In genomic region chr4:85842540-85842939, GRCh38 we compare ENCODE assay signal across 10 cellular contexts.
DNase-seq lines count a peak whose midpoint lies in the region; ATAC-seq, FAIRE-seq and TF ChIP-seq lines count a peak whose summit lies in the region.
"Had no signal": no experiment of that assay in that cellular context is flagged by ENCODE, and none has a peak within 500 bp of the region (broad histone marks: within the 10 kb centered on the region; RNA-seq: fewer than 3 reads in every experiment).

No MANE protein-coding gene starts in this region.

- POLR2A ChIA-PET in HepG2 (lab: Yijun Ruan, JAX), result no interaction called here

- H3K27me3 ChIP-seq in right lobe of liver (no peaks in the 10 kb centered on the region), HepG2 (ENCODE audit: control insufficient read depth in 1 of 2, insufficient read depth in 2 of 2, low read length in 2 of 2) (no peaks in the 10 kb centered on the region), hepatocyte (no peaks in the 10 kb centered on the region)

- H3K4me1 ChIP-seq in right lobe of liver, result no peaks in the 10 kb centered on the region
- H3K4me1 ChIP-seq in HepG2 (ENCODE audit: insufficient read depth, low read length), result no peaks in the 10 kb centered on the region
- no peaks in the 10 kb centered on the region for H3K4me1 ChIP-seq in hepatocyte (ENCODE audit: insufficient read depth)

- peak in 3 of 4 donors; percentile 15 to 64 (median 45) for ATAC-seq in right lobe of liver
- ATAC-seq in HepG2, result no peak
- ATAC-seq in omental fat pad (ENCODE audit: low FRiP score), result no peak

- H3K9me3 ChIP-seq in right lobe of liver, result no peaks in the 10 kb centered on the region
- no peaks in the 10 kb centered on the region for H3K9me3 ChIP-seq in HepG2 (ENCODE audit: low read length)
- H3K9me3 ChIP-seq in hepatocyte (ENCODE audit: low read depth), result no peaks in the 10 kb centered on the region

- H3K36me3 ChIP-seq in right lobe of liver (no peaks in the 10 kb centered on the region), HepG2 (replicated peaks in 1 of 2; ENCODE audit: control insufficient read depth in 1 of 2, insufficient read depth in 2 of 2, low read length in 2 of 2) (no peaks in the 10 kb centered on the region), hepatocyte (replicated peaks; ENCODE audit: insufficient read depth, low read depth) (no peaks in the 10 kb centered on the region)

- H3K27ac ChIP-seq in right lobe of liver (no peak overlapping the region), HepG2 (ENCODE audit: extremely low read length, insufficient read depth, low read length) (no peak overlapping the region), hepatocyte (no peak overlapping the region)

- TF ChIP-seq POLR2A in right lobe of liver (IDR thresholded peaks at IDR 0.05) (no peak), HepG2 (IDR thresholded peaks at IDR 0.05; ENCODE audit: insufficient read depth in 1 of 2, low read depth in 2 of 2, low read length in 2 of 2) (no peak)

- TF ChIP-seq RAD21 in HepG2 (CRISPR knock-in tag; IDR thresholded peaks at IDR 0.05), result no peak

- BruUV-seq in HepG2 (replicated peaks; lab: Mats Ljungman, UMichigan), result no TSS peak

- H3K4me2 ChIP-seq in HepG2 (ENCODE audit: low read depth, low read length), result no peak overlapping the region
- H3K4me2 ChIP-seq in hepatocyte, result no peak overlapping the region

- TF ChIP-seq EP300 in HepG2 (IDR thresholded peaks at IDR 0.05; ENCODE audit: low read depth in 2 of 2, low read length in 2 of 2), result no peak
- no peak for TF ChIP-seq EP300 in HepG2 (CRISPR knock-in tag; IDR thresholded peaks at IDR 0.05; ENCODE audit: borderline replicate concordance)

- no peaks in the 10 kb centered on the region for H3K9me2 ChIP-seq in hepatocyte (replicated peaks; ENCODE audit: insufficient read depth)

- CTCF ChIA-PET in HepG2 (lab: Yijun Ruan, JAX; ENCODE audit: low intra/inter-chr PET ratio, low total read pairs), result no interaction called here

- H2AFZ ChIP-seq in HepG2 (ENCODE audit: low read length) (no peak overlapping the region), hepatocyte (no peak overlapping the region)

- no peaks in the 10 kb centered on the region for H4K20me1 ChIP-seq in HepG2 (ENCODE audit: insufficient read depth, low read length)
- H4K20me1 ChIP-seq in hepatocyte (ENCODE audit: insufficient read depth, poor library complexity, severe bottlenecking), result no peaks in the 10 kb centered on the region

- TF ChIP-seq CTCF in right lobe of liver (IDR thresholded peaks at IDR 0.05), result no peak
- no peak for TF ChIP-seq CTCF in HepG2 (CRISPR knock-in tag; IDR thresholded peaks at IDR 0.05)
- no peak for TF ChIP-seq CTCF in hepatocyte (IDR thresholded peaks at IDR 0.05; ENCODE audit: poor library complexity)
- TF ChIP-seq CTCF in omental fat pad (IDR thresholded peaks at IDR 0.05), result no peak

- intact Hi-C loops in right lobe of liver (cut with DNase I), result no loop called here
- intact Hi-C loops in HepG2 (cut with micrococcal nuclease; ENCODE audit: unreplicated experiment), result no loop called here

- in situ Hi-C loops in HepG2 (cut with HindIII; ENCODE audit: extremely low pct_ligation_motif_present, low pct_unique_long_range_greater_than_20kb), result no loop called here

- H3K4me3 ChIP-seq in right lobe of liver (no peak overlapping the region), HepG2 (replicated peaks in 1 of 3; ENCODE audit: insufficient read depth in 1 of 3, low read depth in 2 of 3, low read length in 3 of 3) (no peak overlapping the region), hepatocyte (no peak overlapping the region)

- no peak for FAIRE-seq in HepG2 (lab: Jason Lieb, UNC)
- FAIRE-seq: bronchial epithelial cell had no signal

- H3K9ac ChIP-seq in HepG2 (ENCODE audit: insufficient read depth, low read depth, low read length), result no peak overlapping the region

- 47% methylated on average over 7 of the region's 7 CpGs for WGBS in right lobe of liver (ENCODE audit: insufficient coverage, low coverage, low lambda C conversion rate, missing lambda C conversion rate)
- 46% methylated on average over 6 of the region's 7 CpGs for WGBS in HepG2 (ENCODE audit: low lambda C conversion rate)
- WGBS in hepatocyte (ENCODE audit: low lambda C conversion rate, missing lambda C conversion rate), result 78% methylated on average over 7 of the region's 7 CpGs

- DNase-seq in right lobe of liver, result no peak
- no peak for DNase-seq in HepG2 (ENCODE audit: low spot score)
- peak in 45 of 58 donors; percentile 1 to 79 (median 27) for DNase-seq in anterior cingulate cortex (lab: John Stamatoyannopoulos, UW)
- DNase-seq in medulla oblongata (ENCODE audit: extremely low spot score), result peak; percentile 86
- no peak for DNase-seq in hepatocyte (ENCODE audit: low spot score)
- no peak for DNase-seq in amniotic stem cell (lab: John Stamatoyannopoulos, UW)
- DNase-seq in ecto neural progenitor cell (ENCODE audit: low spot score), result no peak
- DNase-seq in omental fat pad (ENCODE audit: low spot score), result no peak
- DNase-seq: naive thymus-derived CD8-positive, alpha-beta T cell had no signal

- H3K79me2 ChIP-seq in HepG2 (ENCODE audit: insufficient read depth, low read length) (no peaks in the 10 kb centered on the region), hepatocyte (peaks cover 8% of the 10 kb centered on the region)

TF ChIP-seq in HepG2, 621 proteins besides CTCF, POLR2A, EP300 and RAD21:
- TF ChIP-seq HNRNPK (IDR thresholded peaks at IDR 0.05; ENCODE audit: low read depth, low read length, poor library complexity, severe bottlenecking), result no peak
- no peak for TF ChIP-seq ZNF577 (CRISPR knock-in tag; IDR thresholded peaks at IDR 0.05; ENCODE audit: borderline replicate concordance, low read depth)
- no peak for TF ChIP-seq ZNF7 (CRISPR knock-in tag; IDR thresholded peaks at IDR 0.05)
- no peak for TF ChIP-seq ADNP (CRISPR knock-in tag; IDR thresholded peaks at IDR 0.05)
- TF ChIP-seq GFI1 (CRISPR knock-in tag; IDR thresholded peaks at IDR 0.05; ENCODE audit: borderline replicate concordance), result no peak
- TF ChIP-seq DZIP1 (CRISPR knock-in tag; IDR thresholded peaks at IDR 0.05), result no peak
TF ChIP-seq in HepG2: peak in this region for 0.

Comparison
In these comparisons a context has a peak if more than half of its experiments do, and no peak if none do; other contexts are left out.
1. ATAC-seq: peak in right lobe of liver (3 of 4); none in HepG2 (single experiment) and omental fat pad (single experiment).
2. DNase-seq: peak in anterior cingulate cortex (45 of 58) and medulla oblongata (single experiment); none in right lobe of liver (0 of 3), HepG2 (single experiment), hepatocyte (single experiment), amniotic stem cell (single experiment), ecto neural progenitor cell (single experiment) and omental fat pad (single experiment).